ENCODE assay signal across 32 cellular contexts in genomic region chr16:89552329-89552728, GRCh38. TPM values are rescaled to one million over a fixed set of nuclear protein-coding genes. Genes with fewer than 3 reads are reported as not detected.
"Had no signal": no experiment of that assay in that cellular context is flagged by ENCODE, and none has a peak within 500 bp of the region (broad histone marks: within the 10 kb centered on the region; RNA-seq: fewer than 3 reads in every experiment).

No MANE protein-coding gene starts in this region.

- H3K27ac Mint-ChIP-seq: activated B cell treated with CpG ODN at 0.5 μM for 24 hours; activated CD8-positive, alpha-beta memory T cell treated with anti-CD3 and anti-CD28 coated beads, Interleukin-2, amount 10 ng/mL, durations not matched to agents 7 days and 5 days; activated CD8-positive, alpha-beta T cell treated with anti-CD3 and anti-CD28 coated beads for 36 hours; activated naive CD8-positive, alpha-beta T cell; activated T-cell treated with anti-CD3 and anti-CD28 coated beads, Interleukin-2, amount 50 U/mL, for 24 hours; activated T-cell treated with anti-CD3 and anti-CD28 coated beads, Interleukin-2, amount 50 U/mL, for 72 hours; T-helper 17 cell; T-helper 2 cell treated with Interferon-gamma antibody and Interleukin-4, amounts not matched to agents 5 μg/mL and 100 μg/mL, for 36 hours had no signal

- H3K27me3 Mint-ChIP-seq: activated B cell treated with CpG ODN at 0.5 μM for 24 hours; activated CD8-positive, alpha-beta memory T cell treated with anti-CD3 and anti-CD28 coated beads, Interleukin-2, amount 10 ng/mL, durations not matched to agents 7 days and 5 days; activated CD8-positive, alpha-beta T cell treated with anti-CD3 and anti-CD28 coated beads for 36 hours; activated naive CD8-positive, alpha-beta T cell; activated T-cell treated with anti-CD3 and anti-CD28 coated beads, Interleukin-2, amount 50 U/mL, for 24 hours; T-helper 17 cell had no signal

- H3K36me3 ChIP-seq: WERI-Rb-1 had no signal

- H3K27ac ChIP-seq: body of pancreas, esophagus muscularis mucosa, foreskin keratinocyte, gastrocnemius medialis, heart left ventricle, WERI-Rb-1 had no signal

- H3K9me3 Mint-ChIP-seq: activated B cell treated with CpG ODN at 0.5 μM for 24 hours; activated CD8-positive, alpha-beta T cell treated with anti-CD3 and anti-CD28 coated beads for 36 hours; activated T-cell treated with anti-CD3 and anti-CD28 coated beads, Interleukin-2, amount 50 U/mL, for 24 hours; activated T-cell treated with anti-CD3 and anti-CD28 coated beads, Interleukin-2, amount 50 U/mL, for 72 hours; T-helper 2 cell treated with Interferon-gamma antibody and Interleukin-4, amounts not matched to agents 5 μg/mL and 100 μg/mL, for 36 hours had no signal

- H3K4me1 ChIP-seq: body of pancreas, foreskin keratinocyte, gastrocnemius medialis had no signal

- H3K9me3 ChIP-seq: body of pancreas, esophagus muscularis mucosa, gastrocnemius medialis, heart left ventricle had no signal

- DNase-seq: activated B cell treated with CpG ODN at 0.5 μM for 24 hours; activated CD4-positive, alpha-beta T cell treated with anti-CD3 and anti-CD28 coated beads for 48 hours; activated CD4-positive, alpha-beta T cell treated with anti-CD3 and anti-CD28 coated beads, Interleukin-2, amount 50 U/mL, for 1 hour; activated CD4-positive, alpha-beta T cell treated with anti-CD3 and anti-CD28 coated beads, Interleukin-2, amount 50 U/mL, for 48 hours; activated CD8-positive, alpha-beta memory T cell treated with anti-CD3 and anti-CD28 coated beads, Interleukin-2, amount 10 ng/mL, durations not matched to agents 7 days and 5 days; activated CD8-positive, alpha-beta memory T cell treated with anti-CD3 and anti-CD28 coated beads, Interleukin-2, amount 50 U/mL, for 4 hours; activated CD8-positive, alpha-beta T cell treated with anti-CD3 and anti-CD28 coated beads for 36 hours; activated gamma-delta T cell treated with Interleukin-2 at 50 U/mL for 16 hours; activated naive CD4-positive, alpha-beta T cell treated with anti-CD3 and anti-CD28 coated beads, Interleukin-2, amount 50 U/mL, for 16 hours; activated naive CD4-positive, alpha-beta T cell treated with Interleukin-2 at 50 U/mL for 16 hours; activated T-cell treated with anti-CD3 and anti-CD28 coated beads for 4 hours; activated T-cell treated with anti-CD3 and anti-CD28 coated beads, Interleukin-2, amount 50 U/mL, for 24 hours; activated T-cell treated with anti-CD3 and anti-CD28 coated beads, Interleukin-2, amount 50 U/mL, for 72 hours; amniotic stem cell; anterior cingulate cortex; body of pancreas; caudate nucleus; effector CD8-positive, alpha-beta T cell; erythroblast; foreskin keratinocyte; gastrocnemius medialis; glutamatergic neuron; heart left ventricle; T-helper 1 cell; T-helper 17 cell; T1000; WERI-Rb-1 had no signal

- H3K4me3 ChIP-seq: body of pancreas, esophagus muscularis mucosa, gastrocnemius medialis, heart left ventricle had no signal

- H3K27me3 ChIP-seq: body of pancreas, esophagus muscularis mucosa, foreskin keratinocyte, gastrocnemius medialis, heart left ventricle had no signal

- FAIRE-seq: colon had no signal

- H3K4me3 Mint-ChIP-seq: activated B cell treated with CpG ODN at 0.5 μM for 24 hours; activated CD8-positive, alpha-beta memory T cell treated with anti-CD3 and anti-CD28 coated beads, Interleukin-2, amount 10 ng/mL, durations not matched to agents 7 days and 5 days; activated CD8-positive, alpha-beta T cell treated with anti-CD3 and anti-CD28 coated beads for 36 hours; activated naive CD8-positive, alpha-beta T cell; activated T-cell treated with anti-CD3 and anti-CD28 coated beads, Interleukin-2, amount 50 U/mL, for 24 hours; activated T-cell treated with anti-CD3 and anti-CD28 coated beads, Interleukin-2, amount 50 U/mL, for 72 hours; T-helper 17 cell; T-helper 2 cell treated with Interferon-gamma antibody and Interleukin-4, amounts not matched to agents 5 μg/mL and 100 μg/mL, for 36 hours had no signal

- ATAC-seq: activated CD4-positive, CD25-positive, alpha-beta regulatory T cell treated with anti-CD3 and anti-CD28 coated beads, Interleukin-2, amount 50 U/mL, for 24 hours; activated CD8-positive, alpha-beta memory T cell treated with anti-CD3 and anti-CD28 coated beads, Interleukin-2, amount 10 ng/mL, durations not matched to agents 7 days and 5 days; activated CD8-positive, alpha-beta T cell treated with anti-CD3 and anti-CD28 coated beads for 36 hours; activated T-cell treated with anti-CD3 and anti-CD28 coated beads, Interleukin-2, amount 50 U/mL, for 72 hours; body of pancreas; foreskin keratinocyte; gastrocnemius medialis; heart left ventricle; T-helper 17 cell had no signal

RNA-seq across cellular contexts. Expression of gene CPNE7, which starts 23.2 kb away (rescaled TPM):
- total RNA-seq: gastrocnemius medialis had no signal
